8 cellular contexts compared by ENCODE assay signal in genomic region chr19:36573020-36573947, GRCh38. TPM values are rescaled to one million over a fixed set of nuclear protein-coding genes. Genes with fewer than 3 reads are reported as not detected.
DNase-seq lines count a peak whose midpoint lies in the region; ATAC-seq and TF ChIP-seq lines count a peak whose summit lies in the region.

ZNF529 (minus strand) TSS chr19:36573292; CDS start chr19:36572346, 946 bp downstream.

- DNase-seq in AG08396 (ENCODE audit: low spot score) (peak; percentile 94), NCI-H226 (peak; percentile 87), activated B cell treated with CpG ODN at 0.5 μM for 24 hours (peak; percentile 79), caudate nucleus (lab: John Stamatoyannopoulos, UW) (peak; percentile 27 to 94 (median 79)), iris pigment epithelial cell (ENCODE audit: low read depth) (peak; percentile 93)
- DNase-seq in stimulated activated CD4-positive, alpha-beta T cell treated with anti-CD3 and anti-CD28 coated beads, Interleukin-12 subunit alpha, Interleukin-12 subunit beta, amount 100 ng/mL, for 24 hours (ENCODE audit: low read depth in 2 of 2): peak; percentile 71 to 77

- TF ChIP-seq CTCF in activated B cell treated with CpG ODN at 0.5 μM for 24 hours (IDR thresholded peaks at IDR 0.05): no peak

- peak within 1 kb of the TSS; percentile 89 for H3K4me3 Mint-ChIP-seq in activated B cell treated with CpG ODN at 0.5 μM for 24 hours

- CTCF ChIA-PET in activated B cell treated with CpG ODN at 0.5 μM for 24 hours (lab: Charles Lee): interaction anchor here (0.5 to 1.0 kb wide), 2 partner anchors 28 to 45 kb away, joined by 3 read pairs; partner anchors contain the start of gene ZNF260

- peaks cover 61% of the 10 kb centered on the region for H3K36me3 Mint-ChIP-seq in activated B cell treated with CpG ODN at 0.5 μM for 24 hours (ENCODE audit: low read depth)

- no peaks in the 10 kb centered on the region for H3K27me3 Mint-ChIP-seq in activated B cell treated with CpG ODN at 0.5 μM for 24 hours

- no peaks in the 10 kb centered on the region for H3K9me3 Mint-ChIP-seq in activated B cell treated with CpG ODN at 0.5 μM for 24 hours

- H3K4me1 Mint-ChIP-seq in activated B cell treated with CpG ODN at 0.5 μM for 24 hours: peaks cover 33% of the 10 kb centered on the region

- peak within 1 kb of the TSS; percentile 86 for H3K27ac Mint-ChIP-seq in activated B cell treated with CpG ODN at 0.5 μM for 24 hours

- intact Hi-C loops in activated B cell treated with CpG ODN at 0.5 μM for 24 hours (cut with micrococcal nuclease): loop anchor here (1.0 to 10.0 kb wide), 12 partner anchors 32 to 505 kb away; partner anchors contain the start of genes ZFP14, ZFP82, ZNF260 and ZNF345

- POLR2A ChIA-PET in activated B cell treated with CpG ODN at 0.5 μM for 24 hours (lab: Charles Lee): interaction anchor here (0.7 to 2.5 kb wide), 15 partner anchors 19 to 1803 kb away, joined by 3 to 36 read pairs (median 6); partner anchors contain the start of genes ZFP14, ZNF146, ZNF260 and ZNF345

- H3K27ac ChIP-seq in caudate nucleus (ENCODE audit: low read depth, low read length): peak within 1 kb of the TSS; percentile 19

- peak; percentile 93 for ATAC-seq in GM18909 (IDR thresholded peaks at IDR 0.05; ENCODE audit: poor library complexity, unreplicated experiment)
- ATAC-seq in HG03175 (IDR thresholded peaks at IDR 0.05; ENCODE audit: unreplicated experiment): peak; percentile 91
- ATAC-seq in activated B cell treated with CpG ODN at 0.5 μM for 24 hours (ENCODE audit: low read depth): peak; percentile 91

RNA-seq across cellular contexts. Expression of gene ZNF529, which starts in this region (rescaled TPM):
- total RNA-seq in activated B cell treated with CpG ODN at 0.5 μM for 24 hours: 21.9 and 23.6 TPM in 2 replicates

Comparison
In these comparisons a context has a peak if more than half of its experiments do, and no peak if none do; other contexts are left out.
1. Peak in every context shown above with its lines: DNase-seq, ATAC-seq and H3K27ac ChIP-seq.